In the genomic region with DNA sequence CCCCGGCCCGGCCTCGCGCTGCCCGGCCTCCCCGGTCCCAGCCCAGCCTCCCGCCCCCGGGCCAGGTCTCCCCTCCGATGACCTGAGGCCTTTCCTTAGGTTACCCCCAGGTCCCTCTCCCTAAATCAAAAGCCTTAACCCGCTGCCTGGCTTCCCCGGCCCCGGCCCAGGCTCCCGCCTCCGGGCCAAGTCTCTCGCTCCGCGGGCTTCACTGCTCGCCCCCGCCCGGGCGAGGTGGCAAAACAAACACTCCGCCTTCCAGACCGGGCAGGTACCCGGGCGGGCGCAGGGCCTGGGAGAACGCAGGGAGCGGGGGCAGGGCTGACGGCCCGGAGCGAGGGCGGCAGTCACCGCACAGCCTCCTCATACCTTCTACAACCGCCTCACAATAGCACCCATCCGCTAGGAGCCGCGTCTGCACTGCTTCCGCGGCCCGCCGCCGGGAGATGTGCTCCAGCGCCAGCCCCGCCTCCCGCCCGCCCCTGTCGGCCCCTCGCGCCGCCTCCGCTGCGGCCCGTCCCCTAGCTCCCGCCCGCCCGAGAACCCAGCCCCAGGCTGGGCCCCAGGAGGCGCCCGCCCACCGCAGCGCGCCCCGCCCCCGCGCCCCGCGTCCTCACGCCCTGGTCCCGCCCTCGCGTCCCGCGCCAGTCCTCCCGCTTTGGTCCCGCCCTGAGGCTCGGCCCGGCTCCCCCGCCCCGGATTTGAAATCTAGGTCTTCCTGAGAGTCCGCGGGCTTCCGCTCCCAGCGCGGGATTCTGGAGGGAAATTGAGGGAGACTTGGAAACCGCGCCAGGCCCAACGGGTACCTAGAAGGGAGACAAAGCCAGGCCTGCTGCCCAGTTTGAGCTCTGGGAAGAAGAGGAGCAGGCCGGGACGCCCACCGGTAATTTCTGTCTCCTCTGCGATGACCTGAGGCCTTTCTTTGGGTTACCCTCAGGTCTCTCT, we compare ENCODE assay signal across 1 cellular context.
TF ChIP-seq lines count a peak whose summit lies in the region.

Gene CASP3, minus strand, starts transcription at position 422 of the 945 bp plus-strand sequence. CDS start 10,994 bp downstream, outside the sequence.
A gene with protein sequence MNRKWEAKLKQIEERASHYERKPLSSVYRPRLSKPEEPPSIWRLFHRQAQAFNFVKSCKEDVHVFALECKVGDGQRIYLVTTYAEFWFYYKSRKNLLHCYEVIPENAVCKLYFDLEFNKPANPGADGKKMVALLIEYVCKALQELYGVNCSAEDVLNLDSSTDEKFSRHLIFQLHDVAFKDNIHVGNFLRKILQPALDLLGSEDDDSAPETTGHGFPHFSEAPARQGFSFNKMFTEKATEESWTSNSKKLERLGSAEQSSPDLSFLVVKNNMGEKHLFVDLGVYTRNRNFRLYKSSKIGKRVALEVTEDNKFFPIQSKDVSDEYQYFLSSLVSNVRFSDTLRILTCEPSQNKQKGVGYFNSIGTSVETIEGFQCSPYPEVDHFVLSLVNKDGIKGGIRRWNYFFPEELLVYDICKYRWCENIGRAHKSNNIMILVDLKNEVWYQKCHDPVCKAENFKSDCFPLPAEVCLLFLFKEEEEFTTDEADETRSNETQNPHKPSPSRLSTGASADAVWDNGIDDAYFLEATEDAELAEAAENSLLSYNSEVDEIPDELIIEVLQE (plus strand): TSS at position 713 of the 945 bp plus-strand sequence. CDS start 7,403 bp downstream, outside the sequence.

TF ChIP-seq in SK-N-SH, 30 proteins besides CTCF, POLR2A, EP300 and RAD21 (continued from another document):
- TF ChIP-seq, protein P1, sequence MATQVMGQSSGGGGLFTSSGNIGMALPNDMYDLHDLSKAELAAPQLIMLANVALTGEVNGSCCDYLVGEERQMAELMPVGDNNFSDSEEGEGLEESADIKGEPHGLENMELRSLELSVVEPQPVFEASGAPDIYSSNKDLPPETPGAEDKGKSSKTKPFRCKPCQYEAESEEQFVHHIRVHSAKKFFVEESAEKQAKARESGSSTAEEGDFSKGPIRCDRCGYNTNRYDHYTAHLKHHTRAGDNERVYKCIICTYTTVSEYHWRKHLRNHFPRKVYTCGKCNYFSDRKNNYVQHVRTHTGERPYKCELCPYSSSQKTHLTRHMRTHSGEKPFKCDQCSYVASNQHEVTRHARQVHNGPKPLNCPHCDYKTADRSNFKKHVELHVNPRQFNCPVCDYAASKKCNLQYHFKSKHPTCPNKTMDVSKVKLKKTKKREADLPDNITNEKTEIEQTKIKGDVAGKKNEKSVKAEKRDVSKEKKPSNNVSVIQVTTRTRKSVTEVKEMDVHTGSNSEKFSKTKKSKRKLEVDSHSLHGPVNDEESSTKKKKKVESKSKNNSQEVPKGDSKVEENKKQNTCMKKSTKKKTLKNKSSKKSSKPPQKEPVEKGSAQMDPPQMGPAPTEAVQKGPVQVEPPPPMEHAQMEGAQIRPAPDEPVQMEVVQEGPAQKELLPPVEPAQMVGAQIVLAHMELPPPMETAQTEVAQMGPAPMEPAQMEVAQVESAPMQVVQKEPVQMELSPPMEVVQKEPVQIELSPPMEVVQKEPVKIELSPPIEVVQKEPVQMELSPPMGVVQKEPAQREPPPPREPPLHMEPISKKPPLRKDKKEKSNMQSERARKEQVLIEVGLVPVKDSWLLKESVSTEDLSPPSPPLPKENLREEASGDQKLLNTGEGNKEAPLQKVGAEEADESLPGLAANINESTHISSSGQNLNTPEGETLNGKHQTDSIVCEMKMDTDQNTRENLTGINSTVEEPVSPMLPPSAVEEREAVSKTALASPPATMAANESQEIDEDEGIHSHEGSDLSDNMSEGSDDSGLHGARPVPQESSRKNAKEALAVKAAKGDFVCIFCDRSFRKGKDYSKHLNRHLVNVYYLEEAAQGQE (IDR thresholded peaks at IDR 0.05; ENCODE audit: low read depth, low read length) = no peak; the same call in 1 of the 2 replicates
- TF ChIP-seq ELF1 (IDR thresholded peaks at IDR 0.05) (0 out of 2 replicates have a peak, but pooled peaks have one; percentile 38), GABPA (IDR thresholded peaks at IDR 0.05; ENCODE audit: low read depth) (peak; percentile 81), NFIC (IDR thresholded peaks at IDR 0.05; ENCODE audit: borderline replicate concordance) (peak; percentile 27; the same call in 1 of the 2 replicates), RXRA (IDR thresholded peaks at IDR 0.05; ENCODE audit: borderline replicate concordance, low read depth) (no peak; the same call in 1 of the 2 replicates), FOXM1 (IDR thresholded peaks at IDR 0.05; ENCODE audit: low read depth) (no peak), TCF12 (IDR thresholded peaks at IDR 0.05) (no peak), FOXJ3 (CRISPR knock-in tag; IDR thresholded peaks at IDR 0.05) (no peak), EZH2phosphoT487 (IDR thresholded peaks at IDR 0.05; ENCODE audit: borderline replicate concordance, low read depth) (no peak), NRF1 (IDR thresholded peaks at IDR 0.05; ENCODE audit: low read depth, low read length) (peak; percentile 41), RCOR1 (IDR thresholded peaks at IDR 0.05; ENCODE audit: low read length) (no peak; the same call in 1 of the 2 replicates), TAF1 (IDR thresholded peaks at IDR 0.05; ENCODE audit: borderline replicate concordance, low read depth, low read length) (peak; percentile 90), SMC3 (IDR thresholded peaks at IDR 0.05; ENCODE audit: low read depth, low read length) (0 out of 2 replicates have a peak, but pooled peaks have one; percentile 20), RFX5 (IDR thresholded peaks at IDR 0.05; ENCODE audit: low read length) (no peak), CHD2 (IDR thresholded peaks at IDR 0.05; ENCODE audit: low read length, partially characterized antibody) (no peak), TEAD4 (IDR thresholded peaks at IDR 0.05; ENCODE audit: borderline replicate concordance, insufficient read depth) (no peak), FOSL2 (IDR thresholded peaks at IDR 0.05; ENCODE audit: borderline replicate concordance, low read depth) (no peak), JUND (IDR thresholded peaks at IDR 0.05) (no peak), POLR2AphosphoS5 (IDR thresholded peaks at IDR 0.05; ENCODE audit: low read depth, low read length) (peak; percentile 95), PBX3 (IDR thresholded peaks at IDR 0.05) (0 out of 2 replicates have a peak, but pooled peaks have one; percentile 32), MXI1 (IDR thresholded peaks at IDR 0.05; ENCODE audit: low read depth, low read length) (peak; percentile 34), MEF2A (IDR thresholded peaks at IDR 0.05; ENCODE audit: borderline replicate concordance, low read depth) (no peak)
- TF ChIP-seq, protein P2, sequence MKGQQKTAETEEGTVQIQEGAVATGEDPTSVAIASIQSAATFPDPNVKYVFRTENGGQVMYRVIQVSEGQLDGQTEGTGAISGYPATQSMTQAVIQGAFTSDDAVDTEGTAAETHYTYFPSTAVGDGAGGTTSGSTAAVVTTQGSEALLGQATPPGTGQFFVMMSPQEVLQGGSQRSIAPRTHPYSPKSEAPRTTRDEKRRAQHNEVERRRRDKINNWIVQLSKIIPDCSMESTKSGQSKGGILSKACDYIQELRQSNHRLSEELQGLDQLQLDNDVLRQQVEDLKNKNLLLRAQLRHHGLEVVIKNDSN (IDR thresholded peaks at IDR 0.05; ENCODE audit: borderline replicate concordance, low read depth) = no peak
- TF ChIP-seq, protein P3, sequence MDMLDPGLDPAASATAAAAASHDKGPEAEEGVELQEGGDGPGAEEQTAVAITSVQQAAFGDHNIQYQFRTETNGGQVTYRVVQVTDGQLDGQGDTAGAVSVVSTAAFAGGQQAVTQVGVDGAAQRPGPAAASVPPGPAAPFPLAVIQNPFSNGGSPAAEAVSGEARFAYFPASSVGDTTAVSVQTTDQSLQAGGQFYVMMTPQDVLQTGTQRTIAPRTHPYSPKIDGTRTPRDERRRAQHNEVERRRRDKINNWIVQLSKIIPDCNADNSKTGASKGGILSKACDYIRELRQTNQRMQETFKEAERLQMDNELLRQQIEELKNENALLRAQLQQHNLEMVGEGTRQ (IDR thresholded peaks at IDR 0.05; ENCODE audit: borderline replicate concordance, low read depth, low read length) = no peak
- TF ChIP-seq, protein P4, sequence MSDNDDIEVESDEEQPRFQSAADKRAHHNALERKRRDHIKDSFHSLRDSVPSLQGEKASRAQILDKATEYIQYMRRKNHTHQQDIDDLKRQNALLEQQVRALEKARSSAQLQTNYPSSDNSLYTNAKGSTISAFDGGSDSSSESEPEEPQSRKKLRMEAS (IDR thresholded peaks at IDR 0.05; ENCODE audit: low read depth) = no peak; the same call in none of the 2 replicates
